Comparison of ENCODE assay signal across 26 cellular contexts in genomic region chr6:162140453-162140852, GRCh38.
"Had no signal": no experiment of that assay in that cellular context is flagged by ENCODE, and none has a peak within 500 bp of the region (broad histone marks: within the 10 kb centered on the region; RNA-seq: fewer than 3 reads in every experiment).

No MANE protein-coding gene starts in this region.

- H3K9me3 ChIP-seq: ovary, testis had no signal

- H3K27ac ChIP-seq: coronary artery, esophagus squamous epithelium, heart right ventricle, ovary, psoas muscle, skin epidermis, spleen, testis, tibial artery had no signal

- ATAC-seq: effector memory CD8-positive, alpha-beta T cell; heart right ventricle; natural killer cell; psoas muscle; right cardiac atrium; stimulated activated memory B cell treated with anti-CD40 and anti-IgM and Interleukin-4, amounts not matched to agents 10 μg/mL and 1 μg/mL and 100 μg/mL, for 72 hours; stimulated activated naive CD8-positive, alpha-beta T cell treated with anti-CD3 and anti-CD28 coated beads, Interleukin-15, Interleukin-2, amounts not matched to agents 100 U/mL and 50 U/mL, for 24 hours had no signal

- H3K4me1 ChIP-seq: esophagus squamous epithelium, heart right ventricle, spleen, testis, tibial artery had no signal

- DNase-seq: effector memory CD8-positive, alpha-beta T cell; erythroblast; esophagus squamous epithelium; foreskin melanocyte; glutamatergic neuron; heart right ventricle; hypothalamus; immature natural killer cell; islet precursor cell; kidney glomerular epithelial cell; natural killer cell; occipital lobe; ovary; posterior cingulate gyrus; psoas muscle; right cardiac atrium; spleen; stimulated activated CD4-positive, alpha-beta T cell treated with anti-CD3 and anti-CD28 coated beads, Interleukin-4, amount 100 ng/mL, for 4 hours; stimulated activated naive CD8-positive, alpha-beta T cell treated with anti-CD3 and anti-CD28 coated beads, Interleukin-15, Interleukin-2, amounts not matched to agents 100 U/mL and 50 U/mL, for 24 hours; substantia nigra; testis had no signal

- H3K4me3 ChIP-seq: coronary artery, esophagus squamous epithelium, heart right ventricle, lung, ovary, psoas muscle, skin epidermis, spleen, testis, tibial artery had no signal

- H3K36me3 ChIP-seq: esophagus squamous epithelium, heart right ventricle, ovary, spleen, tibial artery had no signal

- H3K27me3 ChIP-seq: esophagus squamous epithelium, heart right ventricle, ovary, spleen, testis, tibial artery had no signal
